ENCODE assay signal across 7 cellular contexts in the genomic region with DNA sequence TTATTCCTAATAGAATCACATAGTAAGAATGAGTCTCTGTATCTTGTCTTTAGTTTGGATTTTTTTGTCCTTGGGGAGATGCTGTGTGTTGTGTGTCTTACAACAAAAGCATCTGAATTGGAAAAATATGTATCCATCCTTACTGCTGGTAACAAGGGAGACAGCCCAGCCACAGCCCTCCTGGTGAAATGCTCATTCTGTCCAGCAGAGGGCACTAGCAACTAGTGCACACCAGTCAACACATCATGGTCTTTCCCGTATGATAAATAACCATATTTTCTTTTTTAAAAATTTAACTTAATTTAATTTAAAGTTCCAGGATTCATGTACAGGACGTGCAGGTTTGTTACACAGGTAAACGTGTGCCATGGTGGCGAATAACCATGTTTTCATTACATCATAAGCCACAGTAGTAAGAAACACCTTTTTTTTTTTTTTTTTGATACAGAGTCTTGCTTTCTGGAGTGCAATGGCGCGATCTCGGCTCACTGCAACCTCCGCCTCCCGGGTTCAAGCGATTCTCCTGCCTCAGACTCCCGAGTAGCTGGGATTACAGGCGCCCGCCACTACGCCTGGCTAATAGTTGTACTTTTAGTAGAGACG.
A peak's percentile ranks its signal among the peaks of the same experiment; 100 is the strongest.
DNase-seq lines count a peak whose midpoint lies in the region; ATAC-seq, FAIRE-seq and TF ChIP-seq lines count a peak whose summit lies in the region.

No MANE protein-coding gene starts in this region.

- H3K4me1 ChIP-seq in right cardiac atrium (ENCODE audit: control insufficient read depth, insufficient read depth, low read length) (no peaks in the 10 kb centered on the region), sigmoid colon (peaks cover 0 to 55% (median 37%) of the 10 kb centered on the region in 4 donors)

- H3K27ac ChIP-seq in right cardiac atrium (ENCODE audit: low read length) (no peak overlapping the region), sigmoid colon (no peak overlapping the region)

- H3K27me3 ChIP-seq in right cardiac atrium (ENCODE audit: control insufficient read depth, insufficient read depth) (no peaks in the 10 kb centered on the region), sigmoid colon (no peaks in the 10 kb centered on the region)

- POLR2A ChIA-PET in T-cell (lab: Charles Lee): no interaction called here

- DNase-seq in GM12891 (ENCODE audit: insufficient read length, low spot score): peak; percentile 15
- DNase-seq in NCI-H1048 (lab: John Stamatoyannopoulos, UW): peak; percentile 41
- DNase-seq in T-cell: peak; percentile 12 to 72 (median 52)
- DNase-seq in amniotic stem cell (lab: John Stamatoyannopoulos, UW): peak; percentile 11
- DNase-seq in right cardiac atrium: peak; percentile 58 to 86 (median 77)
- DNase-seq in sigmoid colon: peak; percentile 80

- no peak for TF ChIP-seq EP300 in sigmoid colon (IDR thresholded peaks at IDR 0.05)

- no peaks in the 10 kb centered on the region for H3K36me3 ChIP-seq in sigmoid colon

- TF ChIP-seq CTCF in sigmoid colon (IDR thresholded peaks at IDR 0.05): peak; percentile 52 to 88 (median 83)

- H3K4me3 Mint-ChIP-seq in T-cell: no peak overlapping the region

- H3K36me3 Mint-ChIP-seq in T-cell: no peaks in the 10 kb centered on the region

- CTCF ChIA-PET in T-cell (lab: Charles Lee): interaction anchor here in 1 of 2 donors (0.6 to 0.7 kb wide), 4 partner anchors 18 to 955 kb away, joined by 3 to 6 read pairs (median 4); no protein-coding TSS in a partner anchor

- no peaks in the 10 kb centered on the region for H3K4me1 Mint-ChIP-seq in T-cell

- H3K27ac Mint-ChIP-seq in T-cell: no peak overlapping the region

- WGBS in right cardiac atrium: 50% methylated on average over 15 of the region's 15 CpGs
- WGBS in sigmoid colon, 2 donors: 40 to 60% methylated on average over 15 of the region's 15 CpGs

- ATAC-seq in HG02571 (IDR thresholded peaks at IDR 0.05; ENCODE audit: unreplicated experiment) (peak; percentile 95), T-cell (replicated peaks in 1 of 4) (peak; percentile 48 to 72 (median 58)), right cardiac atrium (peak; percentile 77)

- peak; percentile 85 for FAIRE-seq in GM12891 (lab: Jason Lieb, UNC)

- TF ChIP-seq POLR2A in GM12891 (IDR thresholded peaks at IDR 0.05; ENCODE audit: low read depth, low read length) (no peak), sigmoid colon (IDR thresholded peaks at IDR 0.05) (no peak)

- H3K4me3 ChIP-seq in right cardiac atrium (ENCODE audit: low read length) (no peak overlapping the region), sigmoid colon (no peak overlapping the region)

- intact Hi-C loops in right cardiac atrium (cut with DNase I): loop anchor here in 2 of 4 donors (5.0 to 10.0 kb wide), 2 partner anchors 1086 to 1088 kb away; no protein-coding TSS in a partner anchor
- intact Hi-C loops in sigmoid colon (cut with DNase I): loop anchor here (2.0 kb wide), 1 partner anchor 1088 kb away; no protein-coding TSS in a partner anchor

- H3K27me3 Mint-ChIP-seq in T-cell: peaks cover 31% of the 10 kb centered on the region in 2 donors

- H3K9me3 ChIP-seq in right cardiac atrium (ENCODE audit: control insufficient read depth, low read length) (no peaks in the 10 kb centered on the region), sigmoid colon (no peaks in the 10 kb centered on the region)

- H3K9me3 Mint-ChIP-seq in T-cell: no peaks in the 10 kb centered on the region

TF ChIP-seq in GM12891, 5 proteins besides CTCF, POLR2A, EP300 and RAD21:
- no peak for TF ChIP-seq POLR2AphosphoS5 (IDR thresholded peaks at IDR 0.05; ENCODE audit: low read depth, low read length)
- no peak for TF ChIP-seq SPI1 (IDR thresholded peaks at IDR 0.05; ENCODE audit: low read depth, low read length)
- no peak for TF ChIP-seq POU2F2 (IDR thresholded peaks at IDR 0.05; ENCODE audit: low read depth, low read length)
- TF ChIP-seq TAF1 (IDR thresholded peaks at IDR 0.05; ENCODE audit: low read depth, low read length): no peak
- no peak for TF ChIP-seq PAX5 (IDR thresholded peaks at IDR 0.05; ENCODE audit: insufficient read depth, low read length, severe bottlenecking)

Comparison
In these comparisons a context has a peak if more than half of its experiments do, and no peak if none do; other contexts are left out.
1. DNase-seq: peak in every context shown above with its lines; median percentile 80 in sigmoid colon; 77 in right cardiac atrium; 52 in T-cell; 41 in NCI-H1048; 15 in GM12891; 11 in amniotic stem cell.